Comparison of ENCODE assay signal across 10 cellular contexts in genomic region chr11:12179521-12179920, GRCh38.
A peak's percentile ranks its signal among the peaks of the same experiment; 100 is the strongest.
DNase-seq lines count a peak whose midpoint lies in the region; ATAC-seq, FAIRE-seq and TF ChIP-seq lines count a peak whose summit lies in the region.
"Had no signal": no experiment of that assay in that cellular context is flagged by ENCODE, and none has a peak within 500 bp of the region (broad histone marks: within the 10 kb centered on the region; RNA-seq: fewer than 3 reads in every experiment).

No MANE protein-coding gene starts in this region.

- no peak for TF ChIP-seq EP300 in ovary (IDR thresholded peaks at IDR 0.05)

- DNase-seq in NCI-H187 (lab: John Stamatoyannopoulos, UW), result peak; percentile 52 to 62
- no peak for DNase-seq in NCI-H187 treated with DMSO at 0.1 percent for 48 hours (lab: John Stamatoyannopoulos, UW)
- no peak for DNase-seq in Panc1 (ENCODE audit: low read depth, low spot score)
- no peak for DNase-seq in foreskin keratinocyte
- no peak for DNase-seq in small intestine
- DNase-seq in midbrain (lab: John Stamatoyannopoulos, UW), result no peak
- DNase-seq in ovary, result no peak
- DNase-seq: central memory CD4-positive, alpha-beta T cell; stimulated activated naive B cell treated with anti-CD40 and anti-IgM and Interleukin-4, amounts not matched to agents 10 μg/mL and 1 μg/mL and 100 μg/mL, for 72 hours had no signal

- BruUV-seq in Panc1 (replicated peaks; lab: Mats Ljungman, UMichigan), result no TSS peak

- CTCF ChIA-PET in Panc1 (lab: Charles Lee), result no interaction called here

- 13 to 41% (median 32%) methylated on average over 4 of the region's 4 CpGs for WGBS in small intestine, 3 donors
- 44 to 54% (median 49%) methylated on average over 4 of the region's 4 CpGs for WGBS in ovary, 3 donors

- TF ChIP-seq POLR2A in ovary (IDR thresholded peaks at IDR 0.05), result no peak

- H3K4me1 ChIP-seq in Panc1 (ENCODE audit: control insufficient read depth, insufficient read depth, low read length) (peaks cover 67% of the 10 kb centered on the region), foreskin keratinocyte (peaks cover 74% of the 10 kb centered on the region), small intestine (ENCODE audit: control insufficient read depth in 2 of 2, insufficient read depth in 1 of 2, low read depth in 1 of 2, low read length in 1 of 2) (peaks cover 3 to 5% of the 10 kb centered on the region in 2 donors), ovary (ENCODE audit: insufficient read depth) (peaks cover 5% of the 10 kb centered on the region)

- no peak for FAIRE-seq in small intestine (lab: Jason Lieb, UNC)

- H3K27me3 ChIP-seq in Panc1 (ENCODE audit: control insufficient read depth, insufficient read depth, low read length) (no peaks in the 10 kb centered on the region), foreskin keratinocyte (no peaks in the 10 kb centered on the region), small intestine (ENCODE audit: control insufficient read depth in 2 of 2, insufficient read depth in 2 of 2, low read length in 2 of 2) (no peaks in the 10 kb centered on the region), ovary (no peaks in the 10 kb centered on the region)

- H3K36me3 ChIP-seq in Panc1 (ENCODE audit: control insufficient read depth, insufficient read depth, low read length), result no peaks in the 10 kb centered on the region
- no peaks in the 10 kb centered on the region for H3K36me3 ChIP-seq in small intestine (ENCODE audit: control insufficient read depth in 2 of 2, insufficient read depth in 2 of 2, low read length in 2 of 2)
- H3K36me3 ChIP-seq in ovary, result no peaks in the 10 kb centered on the region

- no peaks in the 10 kb centered on the region for H3K9me3 ChIP-seq in Panc1 (ENCODE audit: control insufficient read depth, insufficient read depth, low read depth, low read length)
- H3K9me3 ChIP-seq in small intestine (ENCODE audit: control insufficient read depth, low read depth), result no peaks in the 10 kb centered on the region
- H3K9me3 ChIP-seq in ovary, result no peaks in the 10 kb centered on the region

- in situ Hi-C loops in Panc1 (cut with HindIII; ENCODE audit: low pct_unique_long_range_greater_than_20kb, low sequenced_read_pairs), result no loop called here

- H3K4me3 ChIP-seq in Panc1 (ENCODE audit: low read depth in 2 of 2, low read length in 2 of 2) (no peak overlapping the region), small intestine (ENCODE audit: low read depth in 1 of 2, low read length in 2 of 2) (no peak overlapping the region), ovary (no peak overlapping the region)

- peak overlapping the region; percentile 80 for H3K27ac ChIP-seq in Panc1 (ENCODE audit: low read length)
- H3K27ac ChIP-seq in foreskin keratinocyte, result peak overlapping the region; percentile 97
- peak overlapping the region; percentile 34 to 38 for H3K27ac ChIP-seq in small intestine (ENCODE audit: low read depth in 1 of 2, low read length in 1 of 2)
- H3K27ac ChIP-seq in ovary, result no peak overlapping the region

- peak; percentile 13; the same call in 1 of the 2 replicates for ATAC-seq in Panc1
- no peak for ATAC-seq in foreskin keratinocyte
- no peak for ATAC-seq in GM21423 (IDR thresholded peaks at IDR 0.05; ENCODE audit: unreplicated experiment)
- ATAC-seq: stimulated activated naive B cell treated with anti-CD40 and anti-IgM and Interleukin-4, amounts not matched to agents 10 μg/mL and 1 μg/mL and 100 μg/mL, for 72 hours had no signal

- TF ChIP-seq CTCF in Panc1 (IDR thresholded peaks at IDR 0.05) (no peak), foreskin keratinocyte (conservative IDR thresholded peaks at IDR 0.05) (no peak), ovary (IDR thresholded peaks at IDR 0.05) (no peak)

- intact Hi-C loops in Panc1 (cut with micrococcal nuclease; ENCODE audit: unreplicated experiment) (no loop called here), ovary (cut with DNase I) (no loop called here)

- POLR2A ChIA-PET in Panc1 (lab: Charles Lee), result interaction anchor here (0.6 kb wide), 1 partner anchor 11 kb away, joined by 15 read pairs; no protein-coding TSS in a partner anchor

Comparison
In these comparisons a context has a peak if more than half of its experiments do, and no peak if none do; other contexts are left out.
1. DNase-seq: peak in NCI-H187 (2 of 2); none in NCI-H187 treated with DMSO at 0.1 percent for 48 hours (single experiment), Panc1 (single experiment), foreskin keratinocyte (0 of 2), small intestine (single experiment), midbrain (single experiment) and ovary (0 of 5).
2. H3K27ac ChIP-seq: peak in Panc1 (single experiment), foreskin keratinocyte (single experiment) and small intestine (2 of 2); none in ovary (0 of 2).